ENCODE assay signal across 23 cellular contexts in the genomic region with DNA sequence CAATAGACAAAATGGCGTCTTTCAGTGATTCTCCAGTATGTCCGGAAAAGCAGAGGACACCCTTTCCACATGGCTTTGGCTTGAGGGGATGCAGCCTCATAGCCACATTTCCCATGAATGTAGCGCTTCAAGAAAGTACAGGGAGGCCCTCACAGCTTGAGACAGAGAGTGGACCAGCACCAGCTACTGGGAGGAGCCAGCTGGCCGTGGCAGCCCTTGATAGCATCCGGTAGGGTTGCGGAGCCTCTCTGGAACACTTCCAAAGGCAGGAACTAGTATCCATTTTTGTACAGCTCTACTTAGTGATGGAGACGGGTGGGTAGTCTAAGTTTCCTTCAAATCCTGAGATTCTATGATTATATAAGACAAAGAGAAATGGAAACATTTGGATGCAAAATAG.
"Had no signal": no experiment of that assay in that cellular context is flagged by ENCODE, and none has a peak within 500 bp of the region (broad histone marks: within the 10 kb centered on the region; RNA-seq: fewer than 3 reads in every experiment).

No MANE protein-coding gene starts in this region.

- H3K4me1 ChIP-seq: pancreas, prostate gland had no signal

- H3K36me3 Mint-ChIP-seq: activated naive CD8-positive, alpha-beta T cell; naive thymus-derived CD4-positive, alpha-beta T cell had no signal

- H3K9me3 Mint-ChIP-seq: naive thymus-derived CD4-positive, alpha-beta T cell; neural crest cell; T-helper 1 cell treated with Interleukin-12 subunit alpha and Interleukin-12 subunit beta and Interleukin-4 antibody, amounts not matched to agents 30 μg/mL and 1 μg/mL, for 36 hours had no signal

- H3K27ac ChIP-seq: cardiac muscle cell, pancreas, prostate gland, WERI-Rb-1 had no signal

- H3K36me3 ChIP-seq: pancreas, prostate gland, transverse colon, WERI-Rb-1 had no signal

- H3K27ac Mint-ChIP-seq: activated naive CD8-positive, alpha-beta T cell; naive thymus-derived CD4-positive, alpha-beta T cell; T-helper 1 cell treated with Interleukin-12 subunit alpha and Interleukin-12 subunit beta and Interleukin-4 antibody, amounts not matched to agents 30 μg/mL and 1 μg/mL, for 36 hours had no signal

- H3K4me3 ChIP-seq: cardiac muscle cell, pancreas, prostate gland, transverse colon had no signal

- H3K9me3 ChIP-seq: pancreas, prostate gland, transverse colon had no signal

- H3K27me3 ChIP-seq: cardiac muscle cell, pancreas, transverse colon had no signal

- ATAC-seq: activated CD4-positive, CD25-positive, alpha-beta regulatory T cell treated with anti-CD3 and anti-CD28 coated beads, Interleukin-2, amount 50 U/mL, for 24 hours; naive thymus-derived CD4-positive, alpha-beta T cell; pancreas had no signal

- H3K4me3 Mint-ChIP-seq: activated naive CD8-positive, alpha-beta T cell; naive thymus-derived CD4-positive, alpha-beta T cell; neural crest cell; T-helper 1 cell treated with Interleukin-12 subunit alpha and Interleukin-12 subunit beta and Interleukin-4 antibody, amounts not matched to agents 30 μg/mL and 1 μg/mL, for 36 hours had no signal

- H3K4me1 Mint-ChIP-seq: naive thymus-derived CD4-positive, alpha-beta T cell had no signal

- DNase-seq: activated CD4-positive, alpha-beta T cell treated with anti-CD3 and anti-CD28 coated beads for 48 hours; activated CD4-positive, alpha-beta T cell treated with anti-CD3 and anti-CD28 coated beads, Interleukin-2, amount 50 U/mL, for 48 hours; activated CD8-positive, alpha-beta memory T cell treated with anti-CD3 and anti-CD28 coated beads for 24 hours; activated effector memory CD4-positive, alpha-beta T cell treated with Interleukin-2 at 50 U/mL for 16 hours; activated naive CD4-positive, alpha-beta T cell treated with Interleukin-2 at 50 U/mL for 16 hours; foreskin fibroblast; kidney glomerular epithelial cell; mammary epithelial cell; naive thymus-derived CD4-positive, alpha-beta T cell; nucleus accumbens; pancreas; retina; stimulated activated CD4-positive, alpha-beta T cell treated with anti-CD3 and anti-CD28 coated beads, Interleukin-2, amount 100 ng/mL, for 48 hours; stimulated activated naive CD4-positive, alpha-beta T cell treated with Interleukin-2 at 50 U/mL for 16 hours; T-helper 9 cell; transverse colon; WERI-Rb-1 had no signal
